In genomic region chr17:7348478-7349242, GRCh38 we compare ENCODE assay signal across 11 cellular contexts. TPM values are rescaled to one million over a fixed set of nuclear protein-coding genes. Genes with fewer than 3 reads are reported as not detected.
DNase-seq lines count a peak whose midpoint lies in the region; ATAC-seq and TF ChIP-seq lines count a peak whose summit lies in the region.
"Had no signal": no experiment of that assay in that cellular context is flagged by ENCODE, and none has a peak within 500 bp of the region (broad histone marks: within the 10 kb centered on the region; RNA-seq: fewer than 3 reads in every experiment).

No MANE protein-coding gene starts in this region.

- DNase-seq in AG08395 (ENCODE audit: low spot score) (peak; percentile 27), NCI-H69 (lab: John Stamatoyannopoulos, UW) (peak; percentile 7), fibroblast of villous mesenchyme (ENCODE audit: low read depth) (peak; percentile 19)
- DNase-seq: activated CD4-positive, alpha-beta T cell treated with anti-CD3 and anti-CD28 coated beads, Interleukin-2, amount 50 U/mL, for 48 hours; NCI-H2227 treated with DMSO at 0.1 percent for 48 hours; stimulated activated CD4-positive, alpha-beta T cell treated with anti-CD3 and anti-CD28 coated beads, Interleukin-4, amount 100 ng/mL, for 1 hour had no signal

- H3K4me3 ChIP-seq in fibroblast of villous mesenchyme (ENCODE audit: low read depth, low read length) = no peak overlapping the region
- H3K4me3 ChIP-seq: body of pancreas had no signal

- TF ChIP-seq CTCF in fibroblast of villous mesenchyme (IDR thresholded peaks at IDR 0.05; ENCODE audit: insufficient read depth, low read depth, low read length) = no peak

- no peak for ATAC-seq in GM19455 (IDR thresholded peaks at IDR 0.05; ENCODE audit: unreplicated experiment)
- no peak for ATAC-seq in HG03457 (IDR thresholded peaks at IDR 0.05; ENCODE audit: unreplicated experiment)
- ATAC-seq in HG03432 (IDR thresholded peaks at IDR 0.05; ENCODE audit: unreplicated experiment) = no peak
- ATAC-seq: body of pancreas had no signal

RNA-seq across cellular contexts. Expression of gene KCTD11, which starts 3.3 kb away (rescaled TPM):
- 7.4 and 8.6 TPM in 2 replicates for total RNA-seq in fibroblast of villous mesenchyme

RNA-seq across cellular contexts. Expression of gene TMEM95, which starts 6.3 kb away (rescaled TPM):
- total RNA-seq in fibroblast of villous mesenchyme = not detected in 2 replicates
- total RNA-seq: body of pancreas, urinary bladder had no signal

RNA-seq across cellular contexts. Expression of gene ACAP1, which starts 12.3 kb away (rescaled TPM):
- 1.9 and 3.9 TPM in 2 replicates for total RNA-seq in fibroblast of villous mesenchyme

RNA-seq across cellular contexts. Expression of gene NEURL4, which starts 19.5 kb away (rescaled TPM):
- total RNA-seq in fibroblast of villous mesenchyme = 15.1 and 19.4 TPM in 2 replicates

RNA-seq across cellular contexts. Expression of gene TNK1, which starts 32.2 kb away (rescaled TPM):
- under 0.01 and 2.2 TPM in 2 replicates for total RNA-seq in fibroblast of villous mesenchyme
